In genomic region chr17:78840530-78840779, GRCh38 we compare ENCODE assay signal across 1 cellular context.
TF ChIP-seq lines count a peak whose summit lies in the region.

No MANE protein-coding gene starts in this region.

TF ChIP-seq in HepG2, 621 proteins besides CTCF, POLR2A, EP300 and RAD21 (continued from another document and continues in another):
- TF ChIP-seq SP1 (IDR thresholded peaks at IDR 0.05) (no peak), SP1 (CRISPR knock-in tag; IDR thresholded peaks at IDR 0.05) (no peak), HOXD1 (CRISPR knock-in tag; IDR thresholded peaks at IDR 0.05) (no peak), MTA3 (CRISPR knock-in tag; IDR thresholded peaks at IDR 0.05) (no peak), KDM2A (CRISPR knock-in tag; IDR thresholded peaks at IDR 0.05; ENCODE audit: borderline replicate concordance, low read depth) (no peak), TEAD2 (CRISPR knock-in tag; IDR thresholded peaks at IDR 0.05) (no peak; the same call in none of the 2 replicates), ZSCAN31 (CRISPR knock-in tag; IDR thresholded peaks at IDR 0.05; ENCODE audit: low read depth) (no peak), HES4 (CRISPR knock-in tag; IDR thresholded peaks at IDR 0.05; ENCODE audit: borderline replicate concordance) (no peak), KMT2A (CRISPR knock-in tag; IDR thresholded peaks at IDR 0.05) (no peak), CBX5 (CRISPR knock-in tag; IDR thresholded peaks at IDR 0.05; ENCODE audit: borderline replicate concordance) (no peak), ZNF891 (CRISPR knock-in tag; IDR thresholded peaks at IDR 0.05) (no peak; the same call in 1 of the 2 replicates), FUBP1 (CRISPR knock-in tag; IDR thresholded peaks at IDR 0.05; ENCODE audit: borderline replicate concordance) (no peak; the same call in 1 of the 2 replicates), SALL2 (CRISPR knock-in tag; IDR thresholded peaks at IDR 0.05) (no peak), ZNF839 (CRISPR knock-in tag; IDR thresholded peaks at IDR 0.05; ENCODE audit: borderline replicate concordance) (no peak), IRF9 (CRISPR knock-in tag; IDR thresholded peaks at IDR 0.05; ENCODE audit: borderline replicate concordance) (no peak), RNF2 (conservative IDR thresholded peaks at IDR 0.05; ENCODE audit: low read depth) (peak; percentile 80), ZBTB8A (CRISPR knock-in tag; IDR thresholded peaks at IDR 0.05; ENCODE audit: borderline replicate concordance, low read depth) (no peak; the same call in 1 of the 2 replicates), FOXA3 (CRISPR knock-in tag; IDR thresholded peaks at IDR 0.05) (no peak), ZBTB21 (CRISPR knock-in tag; IDR thresholded peaks at IDR 0.05) (no peak), ZNF232 (CRISPR knock-in tag; IDR thresholded peaks at IDR 0.05; ENCODE audit: borderline replicate concordance) (no peak), REXO4 (CRISPR knock-in tag; IDR thresholded peaks at IDR 0.05; ENCODE audit: borderline replicate concordance) (no peak), ZNF777 (CRISPR knock-in tag; IDR thresholded peaks at IDR 0.05) (no peak), ZNF558 (CRISPR knock-in tag; IDR thresholded peaks at IDR 0.05; ENCODE audit: borderline replicate concordance) (no peak), ZNF281 (CRISPR knock-in tag; IDR thresholded peaks at IDR 0.05; ENCODE audit: borderline replicate concordance) (no peak), PAWR (CRISPR knock-in tag; IDR thresholded peaks at IDR 0.05; ENCODE audit: borderline replicate concordance) (no peak), PRPF4 (IDR thresholded peaks at IDR 0.05; ENCODE audit: low read depth, low read length, poor library complexity, severe bottlenecking) (no peak), TERF1 (CRISPR knock-in tag; IDR thresholded peaks at IDR 0.05) (no peak), ZNF572 (CRISPR knock-in tag; IDR thresholded peaks at IDR 0.05) (no peak), THAP7 (CRISPR knock-in tag; IDR thresholded peaks at IDR 0.05) (no peak), ZNF160 (CRISPR knock-in tag; IDR thresholded peaks at IDR 0.05) (no peak), SSRP1 (CRISPR knock-in tag; IDR thresholded peaks at IDR 0.05) (no peak), NFAT5 (CRISPR knock-in tag; IDR thresholded peaks at IDR 0.05) (no peak; the same call in 1 of the 2 replicates), ZNF543 (CRISPR knock-in tag; IDR thresholded peaks at IDR 0.05) (0 out of 2 replicates have a peak, but pooled peaks have one; percentile 82), TEAD3 (CRISPR knock-in tag; optimal IDR thresholded peaks at IDR 0.05; ENCODE audit: borderline replicate concordance) (no peak), RARG (CRISPR knock-in tag; IDR thresholded peaks at IDR 0.05; ENCODE audit: low read depth) (peak; percentile 48; the same call in 1 of the 2 replicates), BORCS8-MEF2B (CRISPR knock-in tag; IDR thresholded peaks at IDR 0.05) (no peak), ZNF317 (CRISPR knock-in tag; IDR thresholded peaks at IDR 0.05) (no peak), ZBTB7A (CRISPR knock-in tag; IDR thresholded peaks at IDR 0.05) (no peak), CCDC6 (CRISPR knock-in tag; IDR thresholded peaks at IDR 0.05) (no peak), ZNF570 (CRISPR knock-in tag; IDR thresholded peaks at IDR 0.05; ENCODE audit: borderline replicate concordance) (no peak), HOMEZ (CRISPR knock-in tag; IDR thresholded peaks at IDR 0.05; ENCODE audit: low read depth) (no peak), MLLT10 (CRISPR knock-in tag; IDR thresholded peaks at IDR 0.05) (no peak), ZBTB39 (CRISPR knock-in tag; IDR thresholded peaks at IDR 0.05) (no peak), SIN3A (IDR thresholded peaks at IDR 0.05; ENCODE audit: borderline replicate concordance, low read depth, low read length) (no peak), ASH2L (IDR thresholded peaks at IDR 0.05; ENCODE audit: insufficient read length, low read depth, low read length) (peak; percentile 83), CSRNP1 (CRISPR knock-in tag; IDR thresholded peaks at IDR 0.05) (no peak), POLR2G (IDR thresholded peaks at IDR 0.05; ENCODE audit: low read depth, low read length) (no peak), ZNF274 (CRISPR knock-in tag; IDR thresholded peaks at IDR 0.05) (no peak), POLR2AphosphoS2 (IDR thresholded peaks at IDR 0.05; ENCODE audit: low read depth, low read length) (no peak), MBNL3 (CRISPR knock-in tag; conservative IDR thresholded peaks at IDR 0.05) (no peak), TP53 (CRISPR knock-in tag; conservative IDR thresholded peaks at IDR 0.05) (no peak)
